ENCODE assay signal across 1 cellular context in the genomic region with DNA sequence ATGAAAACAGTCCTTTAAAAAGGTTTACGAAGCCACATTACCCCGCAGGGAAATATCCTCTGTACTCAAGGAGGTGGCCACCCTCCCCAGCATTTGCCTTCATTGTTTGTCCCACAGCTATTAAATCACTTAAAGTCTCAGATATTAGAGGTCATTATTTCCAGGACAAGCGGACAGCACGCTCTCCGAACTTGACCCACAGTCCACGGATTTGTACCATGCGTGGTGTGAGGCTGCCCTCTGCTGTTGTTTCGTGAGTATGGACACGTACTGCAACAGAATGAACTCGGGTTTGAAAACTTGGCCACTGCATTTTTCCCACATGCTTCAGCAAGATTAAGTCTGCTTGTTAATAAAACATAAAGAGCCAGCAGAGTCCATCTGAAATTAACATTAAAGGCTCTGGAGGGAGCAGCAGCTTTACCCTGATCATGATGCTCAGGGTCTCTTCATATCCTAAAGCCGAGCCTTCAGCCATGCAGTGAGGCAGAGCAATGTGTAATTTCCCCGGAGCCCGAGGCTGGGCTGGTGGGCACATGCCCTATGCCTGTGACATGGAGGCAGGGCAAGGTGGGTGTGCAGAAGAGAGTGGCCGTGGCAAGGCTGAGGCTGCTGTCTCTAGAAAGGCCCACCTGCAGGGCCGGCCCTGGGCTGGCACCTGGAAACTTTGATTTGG.
A peak's percentile ranks its signal among the peaks of the same experiment; 100 is the strongest.
TF ChIP-seq lines count a peak whose summit lies in the region.

No MANE protein-coding gene starts in this region.

TF ChIP-seq in HepG2, 621 proteins besides CTCF, POLR2A, EP300 and RAD21 (continued from another document and continues in another):
- no peak for TF ChIP-seq MIER3 (CRISPR knock-in tag; IDR thresholded peaks at IDR 0.05; ENCODE audit: borderline replicate concordance)
- TF ChIP-seq REST (IDR thresholded peaks at IDR 0.05; ENCODE audit: borderline replicate concordance in 1 of 2, low read depth in 1 of 2, low read length in 2 of 2) = no peak
- no peak for TF ChIP-seq PRMT3 (CRISPR knock-in tag; IDR thresholded peaks at IDR 0.05; ENCODE audit: borderline replicate concordance, low read depth)
- peak; percentile 64; the same call in 1 of the 2 replicates for TF ChIP-seq IKZF5 (CRISPR knock-in tag; IDR thresholded peaks at IDR 0.05)
- no peak for TF ChIP-seq TAF15 (IDR thresholded peaks at IDR 0.05; ENCODE audit: low read depth, low read length, poor library complexity, severe bottlenecking)
- TF ChIP-seq, protein P1, sequence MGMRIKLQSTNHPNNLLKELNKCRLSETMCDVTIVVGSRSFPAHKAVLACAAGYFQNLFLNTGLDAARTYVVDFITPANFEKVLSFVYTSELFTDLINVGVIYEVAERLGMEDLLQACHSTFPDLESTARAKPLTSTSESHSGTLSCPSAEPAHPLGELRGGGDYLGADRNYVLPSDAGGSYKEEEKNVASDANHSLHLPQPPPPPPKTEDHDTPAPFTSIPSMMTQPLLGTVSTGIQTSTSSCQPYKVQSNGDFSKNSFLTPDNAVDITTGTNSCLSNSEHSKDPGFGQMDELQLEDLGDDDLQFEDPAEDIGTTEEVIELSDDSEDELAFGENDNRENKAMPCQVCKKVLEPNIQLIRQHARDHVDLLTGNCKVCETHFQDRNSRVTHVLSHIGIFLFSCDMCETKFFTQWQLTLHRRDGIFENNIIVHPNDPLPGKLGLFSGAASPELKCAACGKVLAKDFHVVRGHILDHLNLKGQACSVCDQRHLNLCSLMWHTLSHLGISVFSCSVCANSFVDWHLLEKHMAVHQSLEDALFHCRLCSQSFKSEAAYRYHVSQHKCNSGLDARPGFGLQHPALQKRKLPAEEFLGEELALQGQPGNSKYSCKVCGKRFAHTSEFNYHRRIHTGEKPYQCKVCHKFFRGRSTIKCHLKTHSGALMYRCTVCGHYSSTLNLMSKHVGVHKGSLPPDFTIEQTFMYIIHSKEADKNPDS (CRISPR knock-in tag; IDR thresholded peaks at IDR 0.05) = no peak
- no peak for TF ChIP-seq NFKBIZ (CRISPR knock-in tag; IDR thresholded peaks at IDR 0.05)
- no peak for TF ChIP-seq MEIS1 (CRISPR knock-in tag; IDR thresholded peaks at IDR 0.05; ENCODE audit: borderline replicate concordance)
- no peak for TF ChIP-seq ZC3H4 (CRISPR knock-in tag; IDR thresholded peaks at IDR 0.05; ENCODE audit: borderline replicate concordance)
- TF ChIP-seq CHD4 (IDR thresholded peaks at IDR 0.05; ENCODE audit: borderline replicate concordance, low read length) = no peak
- TF ChIP-seq MIXL1 (CRISPR knock-in tag; IDR thresholded peaks at IDR 0.05) = no peak
- no peak for TF ChIP-seq YEATS2 (CRISPR knock-in tag; IDR thresholded peaks at IDR 0.05; ENCODE audit: borderline replicate concordance)
- TF ChIP-seq TEAD3 (CRISPR knock-in tag; optimal IDR thresholded peaks at IDR 0.05; ENCODE audit: borderline replicate concordance) = no peak
- TF ChIP-seq KDM3A (CRISPR knock-in tag; IDR thresholded peaks at IDR 0.05; ENCODE audit: low read depth) = 0 out of 2 replicates have a peak, but pooled peaks have one; percentile 41
- 0 out of 2 replicates have a peak, but pooled peaks have one; percentile 37 for TF ChIP-seq ZNF83 (CRISPR knock-in tag; IDR thresholded peaks at IDR 0.05; ENCODE audit: borderline replicate concordance)
- TF ChIP-seq, protein P2, sequence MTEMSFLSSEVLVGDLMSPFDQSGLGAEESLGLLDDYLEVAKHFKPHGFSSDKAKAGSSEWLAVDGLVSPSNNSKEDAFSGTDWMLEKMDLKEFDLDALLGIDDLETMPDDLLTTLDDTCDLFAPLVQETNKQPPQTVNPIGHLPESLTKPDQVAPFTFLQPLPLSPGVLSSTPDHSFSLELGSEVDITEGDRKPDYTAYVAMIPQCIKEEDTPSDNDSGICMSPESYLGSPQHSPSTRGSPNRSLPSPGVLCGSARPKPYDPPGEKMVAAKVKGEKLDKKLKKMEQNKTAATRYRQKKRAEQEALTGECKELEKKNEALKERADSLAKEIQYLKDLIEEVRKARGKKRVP (CRISPR knock-in tag; IDR thresholded peaks at IDR 0.05) = no peak
- TF ChIP-seq GABPB1 (CRISPR knock-in tag; IDR thresholded peaks at IDR 0.05) = no peak
- TF ChIP-seq ZNF703 (CRISPR knock-in tag; IDR thresholded peaks at IDR 0.05; ENCODE audit: borderline replicate concordance) = no peak
- TF ChIP-seq REXO4 (CRISPR knock-in tag; IDR thresholded peaks at IDR 0.05; ENCODE audit: borderline replicate concordance) = no peak
- no peak for TF ChIP-seq SIX4 (CRISPR knock-in tag; IDR thresholded peaks at IDR 0.05)
- no peak for TF ChIP-seq ZNF431 (CRISPR knock-in tag; IDR thresholded peaks at IDR 0.05; ENCODE audit: borderline replicate concordance, low read depth)
- 0 out of 2 replicates have a peak, but pooled peaks have one; percentile 32 for TF ChIP-seq ZNF441 (CRISPR knock-in tag; IDR thresholded peaks at IDR 0.05; ENCODE audit: borderline replicate concordance)
- no peak for TF ChIP-seq ZNF136 (CRISPR knock-in tag; IDR thresholded peaks at IDR 0.05; ENCODE audit: low read depth)
- TF ChIP-seq, protein P3, sequence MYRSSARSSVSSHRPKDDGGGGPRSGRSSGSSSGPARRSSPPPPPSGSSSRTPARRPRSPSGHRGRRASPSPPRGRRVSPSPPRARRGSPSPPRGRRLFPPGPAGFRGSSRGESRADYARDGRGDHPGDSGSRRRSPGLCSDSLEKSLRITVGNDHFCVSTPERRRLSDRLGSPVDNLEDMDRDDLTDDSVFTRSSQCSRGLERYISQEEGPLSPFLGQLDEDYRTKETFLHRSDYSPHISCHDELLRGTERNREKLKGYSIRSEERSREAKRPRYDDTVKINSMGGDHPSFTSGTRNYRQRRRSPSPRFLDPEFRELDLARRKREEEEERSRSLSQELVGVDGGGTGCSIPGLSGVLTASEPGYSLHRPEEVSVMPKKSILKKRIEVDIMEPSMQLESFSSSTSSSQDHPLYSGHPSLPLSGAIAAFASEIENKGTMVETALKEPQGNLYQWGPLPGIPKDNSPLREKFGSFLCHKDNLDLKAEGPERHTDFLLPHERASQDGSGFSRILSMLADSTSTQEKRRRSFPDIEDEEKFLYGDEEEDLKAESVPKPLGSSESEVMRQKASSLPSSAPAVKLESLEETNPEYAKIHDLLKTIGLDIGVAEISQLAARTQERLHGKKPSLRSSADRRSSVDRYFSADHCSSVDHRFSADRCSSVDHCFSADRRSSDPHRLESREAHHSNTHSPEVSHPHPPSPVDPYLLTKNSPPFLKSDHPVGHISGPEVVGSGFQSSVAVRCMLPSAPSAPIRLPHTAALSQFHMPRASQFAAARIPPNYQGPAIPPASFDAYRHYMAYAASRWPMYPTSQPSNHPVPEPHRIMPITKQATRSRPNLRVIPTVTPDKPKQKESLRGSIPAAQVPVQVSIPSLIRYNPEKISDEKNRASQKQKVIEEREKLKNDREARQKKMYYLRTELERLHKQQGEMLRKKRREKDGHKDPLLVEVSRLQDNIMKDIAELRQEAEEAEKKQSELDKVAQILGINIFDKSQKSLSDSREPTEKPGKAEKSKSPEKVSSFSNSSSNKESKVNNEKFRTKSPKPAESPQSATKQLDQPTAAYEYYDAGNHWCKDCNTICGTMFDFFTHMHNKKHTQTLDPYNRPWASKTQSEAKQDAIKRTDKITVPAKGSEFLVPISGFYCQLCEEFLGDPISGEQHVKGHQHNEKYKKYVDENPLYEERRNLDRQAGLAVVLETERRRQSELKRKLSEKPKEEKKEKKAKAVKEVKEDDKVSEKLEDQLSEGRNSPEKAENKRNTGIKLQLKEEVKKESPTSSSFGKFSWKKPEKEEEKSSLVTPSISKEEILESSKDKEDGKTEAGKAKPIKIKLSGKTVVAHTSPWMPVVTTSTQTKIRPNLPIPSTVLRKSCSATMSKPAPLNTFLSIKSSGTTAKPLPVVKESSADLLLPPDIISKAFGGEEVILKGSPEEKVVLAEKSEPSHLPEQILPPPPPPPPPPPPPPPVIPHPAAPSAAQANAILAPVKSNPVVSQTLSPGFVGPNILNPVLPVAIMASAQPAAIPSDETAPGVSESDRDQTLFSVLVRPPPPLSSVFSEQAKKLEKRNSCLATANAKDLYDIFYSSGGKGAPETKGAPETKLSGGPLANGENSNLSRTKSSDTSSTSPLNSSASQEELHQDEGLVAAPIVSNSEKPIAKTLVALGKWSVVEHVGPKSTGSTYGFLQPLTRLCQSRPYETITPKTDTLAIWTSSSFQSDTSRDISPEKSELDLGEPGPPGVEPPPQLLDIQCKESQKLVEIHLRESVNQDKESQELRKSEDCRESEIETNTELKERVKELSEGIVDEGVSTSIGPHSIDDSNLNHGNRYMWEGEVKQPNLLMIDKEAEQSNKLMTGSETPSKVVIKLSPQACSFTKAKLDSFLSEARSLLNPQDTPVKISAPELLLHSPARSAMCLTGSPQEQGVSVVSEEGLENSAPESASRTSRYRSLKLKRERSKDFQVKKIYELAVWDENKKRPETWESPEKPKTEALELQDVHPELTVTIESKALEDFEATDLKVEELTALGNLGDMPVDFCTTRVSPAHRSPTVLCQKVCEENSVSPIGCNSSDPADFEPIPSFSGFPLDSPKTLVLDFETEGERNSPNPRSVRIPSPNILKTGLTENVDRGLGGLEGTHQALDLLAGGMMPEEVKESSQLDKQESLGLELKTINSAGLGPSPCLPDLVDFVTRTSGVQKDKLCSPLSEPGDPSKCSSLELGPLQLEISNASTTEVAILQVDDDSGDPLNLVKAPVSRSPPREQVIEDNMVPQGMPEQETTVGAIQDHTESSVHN (CRISPR knock-in tag; IDR thresholded peaks at IDR 0.05) = no peak
- TF ChIP-seq SP2 (CRISPR knock-in tag; IDR thresholded peaks at IDR 0.05) = no peak
- no peak for TF ChIP-seq ZNF468 (CRISPR knock-in tag; IDR thresholded peaks at IDR 0.05)
- TF ChIP-seq KDM4B (CRISPR knock-in tag; IDR thresholded peaks at IDR 0.05) = no peak
- no peak for TF ChIP-seq NFE2 (CRISPR knock-in tag; IDR thresholded peaks at IDR 0.05)
- TF ChIP-seq, protein P4, sequence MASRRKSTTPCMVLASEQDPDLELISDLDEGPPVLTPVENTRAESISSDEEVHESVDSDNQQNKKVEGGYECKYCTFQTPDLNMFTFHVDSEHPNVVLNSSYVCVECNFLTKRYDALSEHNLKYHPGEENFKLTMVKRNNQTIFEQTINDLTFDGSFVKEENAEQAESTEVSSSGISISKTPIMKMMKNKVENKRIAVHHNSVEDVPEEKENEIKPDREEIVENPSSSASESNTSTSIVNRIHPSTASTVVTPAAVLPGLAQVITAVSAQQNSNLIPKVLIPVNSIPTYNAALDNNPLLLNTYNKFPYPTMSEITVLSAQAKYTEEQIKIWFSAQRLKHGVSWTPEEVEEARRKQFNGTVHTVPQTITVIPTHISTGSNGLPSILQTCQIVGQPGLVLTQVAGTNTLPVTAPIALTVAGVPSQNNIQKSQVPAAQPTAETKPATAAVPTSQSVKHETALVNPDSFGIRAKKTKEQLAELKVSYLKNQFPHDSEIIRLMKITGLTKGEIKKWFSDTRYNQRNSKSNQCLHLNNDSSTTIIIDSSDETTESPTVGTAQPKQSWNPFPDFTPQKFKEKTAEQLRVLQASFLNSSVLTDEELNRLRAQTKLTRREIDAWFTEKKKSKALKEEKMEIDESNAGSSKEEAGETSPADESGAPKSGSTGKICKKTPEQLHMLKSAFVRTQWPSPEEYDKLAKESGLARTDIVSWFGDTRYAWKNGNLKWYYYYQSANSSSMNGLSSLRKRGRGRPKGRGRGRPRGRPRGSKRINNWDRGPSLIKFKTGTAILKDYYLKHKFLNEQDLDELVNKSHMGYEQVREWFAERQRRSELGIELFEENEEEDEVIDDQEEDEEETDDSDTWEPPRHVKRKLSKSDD (CRISPR knock-in tag; IDR thresholded peaks at IDR 0.05; ENCODE audit: low read depth) = no peak
- TF ChIP-seq SOX6 (IDR thresholded peaks at IDR 0.05) = no peak
- no peak for TF ChIP-seq SOX6 (CRISPR knock-in tag; IDR thresholded peaks at IDR 0.05)
- TF ChIP-seq, protein P5, sequence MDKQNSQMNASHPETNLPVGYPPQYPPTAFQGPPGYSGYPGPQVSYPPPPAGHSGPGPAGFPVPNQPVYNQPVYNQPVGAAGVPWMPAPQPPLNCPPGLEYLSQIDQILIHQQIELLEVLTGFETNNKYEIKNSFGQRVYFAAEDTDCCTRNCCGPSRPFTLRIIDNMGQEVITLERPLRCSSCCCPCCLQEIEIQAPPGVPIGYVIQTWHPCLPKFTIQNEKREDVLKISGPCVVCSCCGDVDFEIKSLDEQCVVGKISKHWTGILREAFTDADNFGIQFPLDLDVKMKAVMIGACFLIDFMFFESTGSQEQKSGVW (CRISPR knock-in tag; IDR thresholded peaks at IDR 0.05; ENCODE audit: borderline replicate concordance) = no peak
